ENCODE assay signal across 30 cellular contexts in genomic region chr15:25687689-25688088, GRCh38.
"Had no signal": no experiment of that assay in that cellular context is flagged by ENCODE, and none has a peak within 500 bp of the region (broad histone marks: within the 10 kb centered on the region; RNA-seq: fewer than 3 reads in every experiment).

No MANE protein-coding gene starts in this region.

- H3K9me3 Mint-ChIP-seq: activated CD4-positive, alpha-beta memory T cell treated with anti-CD3 and anti-CD28 coated beads for 36 hours; activated CD4-positive, alpha-beta T cell treated with anti-CD3 and anti-CD28 coated beads, Interleukin-2, amount 10 ng/mL, durations not matched to agents 24 days and 14 days; activated naive CD4-positive, alpha-beta T cell treated with anti-CD3 and anti-CD28 coated beads, Interleukin-2, amount 10 ng/mL, durations not matched to agents 7 days and 5 days; activated naive CD8-positive, alpha-beta T cell treated with anti-CD3 and anti-CD28 coated beads for 36 hours; activated naive CD8-positive, alpha-beta T cell treated with anti-CD3 and anti-CD28 coated beads, Interleukin-2, amount 50 U/mL, for 24 hours; activated T-cell treated with anti-CD3 and anti-CD28 coated beads, Interleukin-2, amount 50 U/mL, for 72 hours had no signal

- H3K27ac Mint-ChIP-seq: activated CD4-positive, alpha-beta memory T cell treated with anti-CD3 and anti-CD28 coated beads for 36 hours; activated CD4-positive, alpha-beta T cell treated with anti-CD3 and anti-CD28 coated beads for 36 hours; activated CD4-positive, alpha-beta T cell treated with anti-CD3 and anti-CD28 coated beads, Interleukin-2, amount 10 ng/mL, durations not matched to agents 24 days and 14 days; activated CD8-positive, alpha-beta memory T cell treated with anti-CD3 and anti-CD28 coated beads, Interleukin-2, amount 10 ng/mL, durations not matched to agents 7 days and 5 days; activated CD8-positive, alpha-beta T cell treated with anti-CD3 and anti-CD28 coated beads, Interleukin-2, amount 10 ng/mL, durations not matched to agents 7 days and 5 days; activated naive CD4-positive, alpha-beta T cell treated with anti-CD3 and anti-CD28 coated beads, Interleukin-2, amount 10 ng/mL, durations not matched to agents 7 days and 5 days; activated naive CD8-positive, alpha-beta T cell treated with anti-CD3 and anti-CD28 coated beads for 36 hours; activated naive CD8-positive, alpha-beta T cell treated with anti-CD3 and anti-CD28 coated beads, Interleukin-2, amount 50 U/mL, for 24 hours; activated T-cell treated with anti-CD3 and anti-CD28 coated beads, Interleukin-2, amount 50 U/mL, for 72 hours; dendritic cell treated with granulocyte-macrophage colony-stimulating factor and Interleukin-4, amounts not matched to agents 40 ng/mL and 50 ng/mL, for 4 days; endodermal cell had no signal

- H3K27me3 ChIP-seq: adrenal gland, breast epithelium, dorsolateral prefrontal cortex had no signal

- H3K36me3 ChIP-seq: adrenal gland, breast epithelium, cardiac muscle cell had no signal

- DNase-seq: activated CD4-positive, alpha-beta memory T cell treated with anti-CD3 and anti-CD28 coated beads for 36 hours; activated CD4-positive, alpha-beta T cell treated with anti-CD3 and anti-CD28 coated beads for 36 hours; activated CD4-positive, alpha-beta T cell treated with anti-CD3 and anti-CD28 coated beads, Interleukin-2, amount 10 ng/mL, durations not matched to agents 24 days and 14 days; activated CD4-positive, CD25-positive, alpha-beta regulatory T cell; activated CD4-positive, CD25-positive, alpha-beta regulatory T cell treated with anti-CD3 and anti-CD28 coated beads, Interleukin-2, amount 50 U/mL, for 72 hours; activated CD8-positive, alpha-beta memory T cell treated with anti-CD3 and anti-CD28 coated beads, Interleukin-2, amount 10 ng/mL, durations not matched to agents 7 days and 5 days; activated CD8-positive, alpha-beta memory T cell treated with anti-CD3 and anti-CD28 coated beads, Interleukin-2, amount 50 U/mL, for 4 hours; activated CD8-positive, alpha-beta T cell treated with anti-CD3 and anti-CD28 coated beads, Interleukin-2, amount 10 ng/mL, durations not matched to agents 7 days and 5 days; activated gamma-delta T cell; activated naive CD4-positive, alpha-beta T cell; activated naive CD4-positive, alpha-beta T cell treated with anti-CD3 and anti-CD28 coated beads, Interleukin-2, amount 10 ng/mL, durations not matched to agents 7 days and 5 days; activated naive CD8-positive, alpha-beta T cell treated with anti-CD3 and anti-CD28 coated beads for 36 hours; activated naive CD8-positive, alpha-beta T cell treated with anti-CD3 and anti-CD28 coated beads, Interleukin-2, amount 50 U/mL, for 24 hours; activated T-cell treated with anti-CD3 and anti-CD28 coated beads, Interleukin-2, amount 50 U/mL, for 1 hour; activated T-cell treated with anti-CD3 and anti-CD28 coated beads, Interleukin-2, amount 50 U/mL, for 72 hours; adrenal gland; amygdala; central memory CD4-positive, alpha-beta T cell; cerebellar nuclear complex; effector memory CD4-positive, alpha-beta T cell; endodermal cell; foreskin fibroblast; T-helper 2 cell had no signal

- H3K4me1 Mint-ChIP-seq: activated CD4-positive, alpha-beta T cell treated with anti-CD3 and anti-CD28 coated beads for 36 hours; activated CD8-positive, alpha-beta memory T cell treated with anti-CD3 and anti-CD28 coated beads, Interleukin-2, amount 10 ng/mL, durations not matched to agents 7 days and 5 days; activated naive CD4-positive, alpha-beta T cell treated with anti-CD3 and anti-CD28 coated beads, Interleukin-2, amount 10 ng/mL, durations not matched to agents 7 days and 5 days; activated naive CD8-positive, alpha-beta T cell treated with anti-CD3 and anti-CD28 coated beads for 36 hours; activated naive CD8-positive, alpha-beta T cell treated with anti-CD3 and anti-CD28 coated beads, Interleukin-2, amount 50 U/mL, for 24 hours had no signal

- H3K27ac ChIP-seq: adrenal gland, breast epithelium, cardiac muscle cell, dorsolateral prefrontal cortex had no signal

- H3K36me3 Mint-ChIP-seq: brain had no signal

- ATAC-seq: activated CD4-positive, alpha-beta T cell treated with anti-CD3 and anti-CD28 coated beads for 36 hours; activated CD8-positive, alpha-beta memory T cell treated with anti-CD3 and anti-CD28 coated beads, Interleukin-2, amount 10 ng/mL, durations not matched to agents 7 days and 5 days; activated CD8-positive, alpha-beta T cell treated with anti-CD3 and anti-CD28 coated beads, Interleukin-2, amount 10 ng/mL, durations not matched to agents 7 days and 5 days; activated naive CD8-positive, alpha-beta T cell treated with anti-CD3 and anti-CD28 coated beads, Interleukin-2, amount 50 U/mL, for 24 hours; activated T-cell treated with anti-CD3 and anti-CD28 coated beads, Interleukin-2, amount 50 U/mL, for 72 hours; esophagus mucosa had no signal

- H3K9me3 ChIP-seq: adrenal gland, breast epithelium had no signal

- H3K27me3 Mint-ChIP-seq: activated CD4-positive, alpha-beta memory T cell treated with anti-CD3 and anti-CD28 coated beads for 36 hours; activated CD4-positive, alpha-beta T cell treated with anti-CD3 and anti-CD28 coated beads for 36 hours; activated CD4-positive, alpha-beta T cell treated with anti-CD3 and anti-CD28 coated beads, Interleukin-2, amount 10 ng/mL, durations not matched to agents 24 days and 14 days; activated CD8-positive, alpha-beta memory T cell treated with anti-CD3 and anti-CD28 coated beads, Interleukin-2, amount 10 ng/mL, durations not matched to agents 7 days and 5 days; activated naive CD4-positive, alpha-beta T cell treated with anti-CD3 and anti-CD28 coated beads, Interleukin-2, amount 10 ng/mL, durations not matched to agents 7 days and 5 days; activated naive CD8-positive, alpha-beta T cell treated with anti-CD3 and anti-CD28 coated beads for 36 hours; activated naive CD8-positive, alpha-beta T cell treated with anti-CD3 and anti-CD28 coated beads, Interleukin-2, amount 50 U/mL, for 24 hours; dendritic cell treated with granulocyte-macrophage colony-stimulating factor and Interleukin-4, amounts not matched to agents 40 ng/mL and 50 ng/mL, for 4 days had no signal

- H3K4me3 Mint-ChIP-seq: activated CD4-positive, alpha-beta memory T cell treated with anti-CD3 and anti-CD28 coated beads for 36 hours; activated CD4-positive, alpha-beta T cell treated with anti-CD3 and anti-CD28 coated beads for 36 hours; activated CD4-positive, alpha-beta T cell treated with anti-CD3 and anti-CD28 coated beads, Interleukin-2, amount 10 ng/mL, durations not matched to agents 24 days and 14 days; activated CD8-positive, alpha-beta memory T cell treated with anti-CD3 and anti-CD28 coated beads, Interleukin-2, amount 10 ng/mL, durations not matched to agents 7 days and 5 days; activated CD8-positive, alpha-beta T cell treated with anti-CD3 and anti-CD28 coated beads, Interleukin-2, amount 10 ng/mL, durations not matched to agents 7 days and 5 days; activated naive CD4-positive, alpha-beta T cell treated with anti-CD3 and anti-CD28 coated beads, Interleukin-2, amount 10 ng/mL, durations not matched to agents 7 days and 5 days; activated naive CD8-positive, alpha-beta T cell treated with anti-CD3 and anti-CD28 coated beads for 36 hours; activated naive CD8-positive, alpha-beta T cell treated with anti-CD3 and anti-CD28 coated beads, Interleukin-2, amount 50 U/mL, for 24 hours; activated T-cell treated with anti-CD3 and anti-CD28 coated beads, Interleukin-2, amount 50 U/mL, for 72 hours; brain; dendritic cell treated with granulocyte-macrophage colony-stimulating factor and Interleukin-4, amounts not matched to agents 40 ng/mL and 50 ng/mL, for 4 days; endodermal cell had no signal

- H3K4me3 ChIP-seq: adrenal gland, breast epithelium, cardiac muscle cell, coronary artery, dorsolateral prefrontal cortex had no signal

- H3K4me1 ChIP-seq: breast epithelium had no signal
